In genomic region chr16:4316732-4317461, GRCh38 we compare ENCODE assay signal across 8 cellular contexts. TPM values are rescaled to one million over a fixed set of nuclear protein-coding genes. Genes with fewer than 3 reads are reported as not detected.
DNase-seq lines count a peak whose midpoint lies in the region; ATAC-seq and TF ChIP-seq lines count a peak whose summit lies in the region.

No MANE protein-coding gene starts in this region.

- no peak for TF ChIP-seq CTCF in choroid plexus epithelial cell (conservative IDR thresholded peaks at IDR 0.05; ENCODE audit: low read depth, low read length)
- no peak for TF ChIP-seq CTCF in vagina (IDR thresholded peaks at IDR 0.05)

- peak overlapping the region in 1 of 2 experiments; percentile 57 for H2BK12ac ChIP-seq in mesenchymal stem cell (ENCODE audit: low read length in 2 of 2)

- H2AK5ac ChIP-seq in mesenchymal stem cell (ENCODE audit: low read length, severe bottlenecking): peak overlapping the region; percentile 41

- peak overlapping the region in 1 of 2 experiments; percentile 73 for H3K14ac ChIP-seq in mesenchymal stem cell (ENCODE audit: low read length in 2 of 2)

- H3K9me3 ChIP-seq in mesenchymal stem cell (ENCODE audit: control insufficient read depth, low read length) (no peaks in the 10 kb centered on the region), vagina (no peaks in the 10 kb centered on the region)

- peak overlapping the region; percentile 88 for H2BK120ac ChIP-seq in mesenchymal stem cell (ENCODE audit: low read depth, low read length)

- peak overlapping the region; percentile 95 for H2BK5ac ChIP-seq in mesenchymal stem cell (ENCODE audit: low read depth, low read length, poor library complexity, severe bottlenecking)

- ATAC-seq in GM21360 (IDR thresholded peaks at IDR 0.05; ENCODE audit: unreplicated experiment): no peak

- H2AFZ ChIP-seq in mesenchymal stem cell (ENCODE audit: low read depth, low read length): no peak overlapping the region

- H3K9ac ChIP-seq in mesenchymal stem cell (ENCODE audit: low read length): peak overlapping the region; percentile 83

- H3K27me3 ChIP-seq in mesenchymal stem cell (ENCODE audit: control insufficient read depth in 1 of 2, insufficient read depth in 1 of 2, low read length in 2 of 2) (no peaks in the 10 kb centered on the region), vagina (no peaks in the 10 kb centered on the region)

- H4K91ac ChIP-seq in mesenchymal stem cell (ENCODE audit: low read length): peak overlapping the region; percentile 70

- peak overlapping the region; percentile 30 to 60 for H3K4ac ChIP-seq in mesenchymal stem cell (ENCODE audit: low read depth in 1 of 2, low read length in 2 of 2)

- WGBS in mesenchymal stem cell: 22% methylated on average over 28 of the region's 28 CpGs

- H3K4me2 ChIP-seq in mesenchymal stem cell (ENCODE audit: low read length, poor library complexity, severe bottlenecking): peak overlapping the region; percentile 50

- peaks cover 8% of the 10 kb centered on the region for H3K79me1 ChIP-seq in mesenchymal stem cell (replicated peaks; ENCODE audit: low read length, poor library complexity, severe bottlenecking)

- DNase-seq in DMS153 treated with DMSO at 0.1 percent for 48 hours (lab: John Stamatoyannopoulos, UW; ENCODE audit: unreplicated experiment) (peak; percentile 27), NCI-H146 treated with DMSO at 0.1 percent for 48 hours (lab: John Stamatoyannopoulos, UW; ENCODE audit: unreplicated experiment) (peak; percentile 83), choroid plexus epithelial cell (ENCODE audit: low read depth) (no peak), mesenchymal stem cell (no peak), vagina (ENCODE audit: extremely low spot score in 2 of 2) (no peak), NAMALWA (ENCODE audit: low spot score) (no peak), NOMO-1 treated with dmso at 0.1 percent for 144 hours (lab: John Stamatoyannopoulos, UW; ENCODE audit: unreplicated experiment) (no peak)

- H3K23ac ChIP-seq in mesenchymal stem cell (ENCODE audit: low read length in 2 of 2): peak overlapping the region in 1 of 2 experiments; percentile 85

- H3K4me3 ChIP-seq in choroid plexus epithelial cell (ENCODE audit: low read depth, low read length) (peak overlapping the region; percentile 64), mesenchymal stem cell (ENCODE audit: insufficient read depth in 1 of 2, low read depth in 1 of 2, low read length in 2 of 2) (peak overlapping the region; percentile 62 to 89), vagina (peak overlapping the region; percentile 60 to 65)

- peaks cover 0 to 10% of the 10 kb centered on the region in 2 experiments for H3K36me3 ChIP-seq in mesenchymal stem cell (ENCODE audit: control insufficient read depth in 1 of 2, insufficient read depth in 2 of 2, low read depth in 1 of 2, low read length in 2 of 2)
- no peaks in the 10 kb centered on the region for H3K36me3 ChIP-seq in vagina

- intact Hi-C loops in vagina (cut with DNase I): loop anchor here (5.0 kb wide), 1 partner anchor 45 kb away; the partner anchor contains the start of gene TFAP4

- H3K27ac ChIP-seq in mesenchymal stem cell (ENCODE audit: low read length, poor library complexity, severe bottlenecking) (peak overlapping the region; percentile 86), vagina (peak overlapping the region; percentile 85)

- no peak for TF ChIP-seq POLR2A in vagina (IDR thresholded peaks at IDR 0.05)

- peak overlapping the region; percentile 78 for H2BK15ac ChIP-seq in mesenchymal stem cell (ENCODE audit: low read depth, poor library complexity, severe bottlenecking)

- H3K4me1 ChIP-seq in mesenchymal stem cell (ENCODE audit: control insufficient read depth, insufficient read depth, low read depth, low read length) (peaks cover 69% of the 10 kb centered on the region), vagina (peaks cover 72% of the 10 kb centered on the region)

- peak overlapping the region; percentile 44 to 52 for H3K18ac ChIP-seq in mesenchymal stem cell (ENCODE audit: low read depth in 1 of 2, low read length in 2 of 2)

- H4K8ac ChIP-seq in mesenchymal stem cell (ENCODE audit: low read length): no peak overlapping the region

RNA-seq across cellular contexts. Expression of gene GLIS2, which starts 1.0 kb away (rescaled TPM):
- polyA plus RNA-seq in mesenchymal stem cell (2013, experiment 1 of 2): 20.9 TPM
- polyA plus RNA-seq in mesenchymal stem cell (2013, experiment 2 of 2): 19.9 TPM
- 6.9 TPM for total RNA-seq in vagina

RNA-seq across cellular contexts. Expression of gene PAM16, which starts 34.2 kb away (rescaled TPM):
- 39.3 TPM for polyA plus RNA-seq in mesenchymal stem cell (2013, experiment 1 of 2)
- 43.3 TPM for polyA plus RNA-seq in mesenchymal stem cell (2013, experiment 2 of 2)
- 76.1 TPM for total RNA-seq in vagina

RNA-seq across cellular contexts. Expression of gene TFAP4, which starts 44.1 kb away (rescaled TPM):
- 6.0 TPM for polyA plus RNA-seq in mesenchymal stem cell (2013, experiment 1 of 2)
- polyA plus RNA-seq in mesenchymal stem cell (2013, experiment 2 of 2): 5.8 TPM
- 6.9 TPM for total RNA-seq in vagina

RNA-seq across cellular contexts. Expression of gene VASN, which starts 54.8 kb away (rescaled TPM):
- 127 TPM for polyA plus RNA-seq in mesenchymal stem cell (2013, experiment 1 of 2)
- polyA plus RNA-seq in mesenchymal stem cell (2013, experiment 2 of 2): 127 TPM
- total RNA-seq in vagina: 37.6 TPM

Comparison
In these comparisons a context has a peak if more than half of its experiments do, and no peak if none do; other contexts are left out.
1. DNase-seq: peak in DMS153 treated with DMSO at 0.1 percent for 48 hours (single experiment) and NCI-H146 treated with DMSO at 0.1 percent for 48 hours (single experiment); none in choroid plexus epithelial cell (single experiment), mesenchymal stem cell (single experiment), vagina (0 of 2), NAMALWA (single experiment) and NOMO-1 treated with dmso at 0.1 percent for 144 hours (single experiment).
2. Peak in every context shown above with its lines, with median percentiles within 50 percentile points of each other: H3K4me3 ChIP-seq.